Comparison of ENCODE assay signal across 16 cellular contexts in genomic region chr21:46120301-46121285, GRCh38. TPM values are rescaled to one million over a fixed set of nuclear protein-coding genes. Genes with fewer than 3 reads are reported as not detected.
DNase-seq lines count a peak whose midpoint lies in the region; ATAC-seq and TF ChIP-seq lines count a peak whose summit lies in the region.
"Had no signal": no experiment of that assay in that cellular context is flagged by ENCODE, and none has a peak within 500 bp of the region (broad histone marks: within the 10 kb centered on the region; RNA-seq: fewer than 3 reads in every experiment).

No MANE protein-coding gene starts in this region.

- no peaks in the 10 kb centered on the region for H3K4me1 Mint-ChIP-seq in activated naive CD4-positive, alpha-beta T cell treated with anti-CD3 and anti-CD28 coated beads, Interleukin-2, amount 10 ng/mL, durations not matched to agents 7 days and 5 days
- no peaks in the 10 kb centered on the region for H3K4me1 Mint-ChIP-seq in activated naive CD4-positive, alpha-beta T cell treated with anti-CD3 and anti-CD28 coated beads for 36 hours (ENCODE audit: low read depth)

- H3K4me3 ChIP-seq in ascending aorta, result no peak overlapping the region
- H3K4me3 ChIP-seq in lower lobe of right lung, result no peak overlapping the region
- no peak overlapping the region for H3K4me3 ChIP-seq in testis

- CTCF ChIA-PET in activated naive CD4-positive, alpha-beta T cell treated with anti-CD3 and anti-CD28 coated beads, Interleukin-2, amount 10 ng/mL, durations not matched to agents 7 days and 5 days (lab: Charles Lee), result no interaction called here
- CTCF ChIA-PET in activated naive CD4-positive, alpha-beta T cell treated with anti-CD3 and anti-CD28 coated beads for 36 hours (lab: Charles Lee), result no interaction called here

- ATAC-seq in lower lobe of right lung, result no peak
- ATAC-seq in GM21786 (IDR thresholded peaks at IDR 0.05; ENCODE audit: unreplicated experiment), result no peak

- H3K9me3 ChIP-seq in ascending aorta, result no peaks in the 10 kb centered on the region
- no peaks in the 10 kb centered on the region for H3K9me3 ChIP-seq in lower lobe of right lung
- H3K9me3 ChIP-seq in testis, result no peaks in the 10 kb centered on the region

- no peak for TF ChIP-seq POLR2A in testis (IDR thresholded peaks at IDR 0.05)

- H3K27ac ChIP-seq in ascending aorta (peak overlapping the region; percentile 12 to 22), lower lobe of right lung (no peak overlapping the region), testis (no peak overlapping the region)

- H3K36me3 Mint-ChIP-seq in activated naive CD4-positive, alpha-beta T cell treated with anti-CD3 and anti-CD28 coated beads, Interleukin-2, amount 10 ng/mL, durations not matched to agents 7 days and 5 days, result no peaks in the 10 kb centered on the region
- H3K36me3 Mint-ChIP-seq in activated naive CD4-positive, alpha-beta T cell treated with anti-CD3 and anti-CD28 coated beads for 36 hours (ENCODE audit: low read depth), result no peaks in the 10 kb centered on the region

- no peaks in the 10 kb centered on the region for H3K4me1 ChIP-seq in ascending aorta
- H3K4me1 ChIP-seq in lower lobe of right lung, result no peaks in the 10 kb centered on the region
- no peaks in the 10 kb centered on the region for H3K4me1 ChIP-seq in testis

- H3K27me3 ChIP-seq in ascending aorta (no peaks in the 10 kb centered on the region), lower lobe of right lung (ENCODE audit: low read depth) (no peaks in the 10 kb centered on the region), testis (no peaks in the 10 kb centered on the region)

- no peak overlapping the region for H3K27ac Mint-ChIP-seq in activated naive CD4-positive, alpha-beta T cell treated with anti-CD3 and anti-CD28 coated beads, Interleukin-2, amount 10 ng/mL, durations not matched to agents 7 days and 5 days
- no peak overlapping the region for H3K27ac Mint-ChIP-seq in activated naive CD4-positive, alpha-beta T cell treated with anti-CD3 and anti-CD28 coated beads for 36 hours

- no peaks in the 10 kb centered on the region for H3K27me3 Mint-ChIP-seq in activated naive CD4-positive, alpha-beta T cell treated with anti-CD3 and anti-CD28 coated beads, Interleukin-2, amount 10 ng/mL, durations not matched to agents 7 days and 5 days
- no peaks in the 10 kb centered on the region for H3K27me3 Mint-ChIP-seq in activated naive CD4-positive, alpha-beta T cell treated with anti-CD3 and anti-CD28 coated beads for 36 hours (ENCODE audit: low read depth)

- TF ChIP-seq CTCF in ascending aorta (IDR thresholded peaks at IDR 0.05) (no peak), lower lobe of right lung (IDR thresholded peaks at IDR 0.05) (no peak), testis (IDR thresholded peaks at IDR 0.05) (no peak)

- intact Hi-C loops in activated naive CD4-positive, alpha-beta T cell treated with anti-CD3 and anti-CD28 coated beads for 36 hours (cut with micrococcal nuclease), result no loop called here
- intact Hi-C loops in ascending aorta (cut with DNase I) (no loop called here), lower lobe of right lung (cut with DNase I) (no loop called here), testis (cut with DNase I; ENCODE audit: low total_unique reads) (no loop called here)

- WGBS in testis, 2 donors, result 90 to 95% methylated on average over 20 to 26 of the region's 26 CpGs

- DNase-seq in activated naive CD4-positive, alpha-beta T cell treated with anti-CD3 and anti-CD28 coated beads, Interleukin-2, amount 10 ng/mL, durations not matched to agents 7 days and 5 days, result peak; percentile 8
- DNase-seq in activated naive CD4-positive, alpha-beta T cell treated with anti-CD3 and anti-CD28 coated beads for 36 hours, result no peak
- peak in 1 of 2 donors; percentile 53 for DNase-seq in ascending aorta (ENCODE audit: low spot score in 2 of 2)
- peak; percentile 33 for DNase-seq in lower lobe of right lung
- DNase-seq in testis, result peak; percentile 6
- DNase-seq in NCI-H1436 treated with DMSO at 0.1 percent for 48 hours (lab: John Stamatoyannopoulos, UW), result no peak
- DNase-seq in AG08395 (ENCODE audit: low spot score), result no peak
- DNase-seq: activated CD4-positive, alpha-beta T cell treated with anti-CD3 and anti-CD28 coated beads, Interleukin-2, amount 50 U/mL, for 4 hours; GOT3; kidney glomerular epithelial cell; MV-4-11; NCI-H345; stimulated activated CD8-positive, alpha-beta memory T cell treated with anti-CD3 and anti-CD28 coated beads, Interleukin-4, amount 100 ng/mL, for 48 hours had no signal

- no peaks in the 10 kb centered on the region for H3K9me3 Mint-ChIP-seq in activated naive CD4-positive, alpha-beta T cell treated with anti-CD3 and anti-CD28 coated beads, Interleukin-2, amount 10 ng/mL, durations not matched to agents 7 days and 5 days
- no peaks in the 10 kb centered on the region for H3K9me3 Mint-ChIP-seq in activated naive CD4-positive, alpha-beta T cell treated with anti-CD3 and anti-CD28 coated beads for 36 hours

- H3K36me3 ChIP-seq in ascending aorta (peaks cover 92 to 94% of the 10 kb centered on the region in 2 donors), lower lobe of right lung (peaks cover 71% of the 10 kb centered on the region), testis (ENCODE audit: low read depth, missing control alignments) (no peaks in the 10 kb centered on the region)

- H3K4me3 Mint-ChIP-seq in activated naive CD4-positive, alpha-beta T cell treated with anti-CD3 and anti-CD28 coated beads, Interleukin-2, amount 10 ng/mL, durations not matched to agents 7 days and 5 days, result no peak overlapping the region
- no peak overlapping the region for H3K4me3 Mint-ChIP-seq in activated naive CD4-positive, alpha-beta T cell treated with anti-CD3 and anti-CD28 coated beads for 36 hours

RNA-seq across cellular contexts. Expression of gene COL6A2, which starts 22.7 kb away (rescaled TPM):
- 1 to 10 TPM; 6.7 to 8.4 TPM for total RNA-seq in activated naive CD4-positive, alpha-beta T cell treated with anti-CD3 and anti-CD28 coated beads for 36 hours
- total RNA-seq in ascending aorta, result 1,704 TPM
- total RNA-seq in lower lobe of right lung, result 227 TPM
- total RNA-seq in testis, result 100 to 1,000 TPM; 192 to 236 TPM
- 362 TPM for polyA plus RNA-seq in testis (ENCODE audit: insufficient read depth, low read depth, low replicate concordance)
- polyA plus RNA-seq: neural cell had no signal

RNA-seq across cellular contexts. Expression of gene FTCD, which starts 34.8 kb away (rescaled TPM):
- total RNA-seq in activated naive CD4-positive, alpha-beta T cell treated with anti-CD3 and anti-CD28 coated beads for 36 hours, result not detected
- total RNA-seq in ascending aorta (0.85 TPM), lower lobe of right lung (1.5 TPM), testis (10 to 100 TPM; 50.5 to 63.5 TPM)
- polyA plus RNA-seq in testis (ENCODE audit: insufficient read depth, low read depth, low replicate concordance), result 49.2 TPM
- total RNA-seq: dermis microvascular lymphatic vessel endothelial cell had no signal

Comparison
In these comparisons a context has a peak if more than half of its experiments do, and no peak if none do; other contexts are left out.
1. DNase-seq: peak in activated naive CD4-positive, alpha-beta T cell treated with anti-CD3 and anti-CD28 coated beads, Interleukin-2, amount 10 ng/mL, durations not matched to agents 7 days and 5 days (single experiment), lower lobe of right lung (single experiment) and testis (single experiment); none in activated naive CD4-positive, alpha-beta T cell treated with anti-CD3 and anti-CD28 coated beads for 36 hours (single experiment), NCI-H1436 treated with DMSO at 0.1 percent for 48 hours (single experiment) and AG08395 (single experiment).
2. H3K27ac ChIP-seq: peak in ascending aorta (2 of 2); none in lower lobe of right lung (single experiment) and testis (0 of 2).
3. RNA of gene COL6A2, which starts 22.7 kb away (total RNA-seq): 1,704 TPM in ascending aorta (single experiment), 192 to 236 TPM in testis and 227 TPM in lower lobe of right lung (single experiment); 6.7 to 8.4 TPM in activated naive CD4-positive, alpha-beta T cell treated with anti-CD3 and anti-CD28 coated beads for 36 hours; every median in the first group is over 10 times any median in the second.
4. RNA of gene FTCD, which starts 34.8 kb away (total RNA-seq): 50.5 to 63.5 TPM in testis; 1.5 TPM in lower lobe of right lung (single experiment), 0.85 TPM in ascending aorta (single experiment) and not detected in activated naive CD4-positive, alpha-beta T cell treated with anti-CD3 and anti-CD28 coated beads for 36 hours; every median in the first group is over 10 times any median in the second.